ENCODE assay signal across 26 cellular contexts in genomic region chr9:106143781-106144180, GRCh38.
"Had no signal": no experiment of that assay in that cellular context is flagged by ENCODE, and none has a peak within 500 bp of the region (broad histone marks: within the 10 kb centered on the region; RNA-seq: fewer than 3 reads in every experiment).

No MANE protein-coding gene starts in this region.

- H3K4me1 Mint-ChIP-seq: mesothelial cell of epicardium; naive thymus-derived CD4-positive, alpha-beta T cell; stimulated activated memory B cell treated with anti-CD40 and anti-IgM and Interleukin-4, amounts not matched to agents 10 μg/mL and 1 μg/mL and 100 μg/mL, for 72 hours; stimulated activated naive CD8-positive, alpha-beta T cell treated with anti-CD3 and anti-CD28 coated beads, Interleukin-15, amount 100 ng/mL, for 72 hours had no signal

- H3K4me1 ChIP-seq: left lung, lower lobe of right lung, right atrium auricular region, tibial nerve, upper lobe of left lung had no signal

- ATAC-seq: left colon; left lung; lower lobe of right lung; naive thymus-derived CD4-positive, alpha-beta T cell; natural killer cell treated with Interleukin-12 subunit alpha and Interleukin-12 subunit beta and Interleukin-15 and Interleukin-18, amount 100 ng/mL, for 72 hours; right lobe of liver; stimulated activated memory B cell treated with anti-CD40 and anti-IgM and Interleukin-4, amounts not matched to agents 10 μg/mL and 1 μg/mL and 100 μg/mL, for 72 hours; stimulated activated naive CD8-positive, alpha-beta T cell treated with anti-CD3 and anti-CD28 coated beads, Interleukin-15, amount 100 ng/mL, for 72 hours had no signal

- H3K27me3 ChIP-seq: left lung, ovary, right atrium auricular region, right lobe of liver, tibial nerve, upper lobe of left lung had no signal

- H3K36me3 Mint-ChIP-seq: mesothelial cell of epicardium; natural killer cell treated with Interleukin-12 subunit alpha and Interleukin-12 subunit beta and Interleukin-15 and Interleukin-18, amount 100 ng/mL, for 72 hours; stimulated activated memory B cell treated with anti-CD40 and anti-IgM and Interleukin-4, amounts not matched to agents 10 μg/mL and 1 μg/mL and 100 μg/mL, for 72 hours had no signal

- H3K4me2 ChIP-seq: smooth muscle cell had no signal

- H3K36me3 ChIP-seq: left lung, lower lobe of right lung, ovary, right atrium auricular region, right lobe of liver, tibial nerve, upper lobe of left lung had no signal

- DNase-seq: hypothalamus; immature natural killer cell; kidney; left colon; left lung; lower lobe of right lung; mammary epithelial cell; mesenchymal stem cell; naive thymus-derived CD4-positive, alpha-beta T cell; ovary; right lobe of liver; stimulated activated CD4-positive, alpha-beta T cell treated with anti-CD3 and anti-CD28 coated beads, Interleukin-1b, Interleukin-23, amount 100 ng/mL, for 48 hours; stimulated activated CD4-positive, alpha-beta T cell treated with anti-CD3 and anti-CD28 coated beads, Interleukin-2, amount 100 ng/mL, for 48 hours; stimulated activated CD4-positive, alpha-beta T cell treated with anti-CD3 and anti-CD28 coated beads, Interleukin-4, amount 100 ng/mL, for 4 hours; stimulated activated CD8-positive, alpha-beta memory T cell treated with anti-CD3 and anti-CD28 coated beads, Interleukin-4, amount 100 ng/mL, for 48 hours; stimulated activated naive CD4-positive, alpha-beta T cell treated with Interleukin-2 at 50 U/mL for 16 hours; stimulated activated naive CD8-positive, alpha-beta T cell treated with anti-CD3 and anti-CD28 coated beads, Interleukin-15, amount 100 ng/mL, for 72 hours; substantia nigra; upper lobe of left lung had no signal

- H3K27me3 Mint-ChIP-seq: naive thymus-derived CD4-positive, alpha-beta T cell; natural killer cell treated with Interleukin-12 subunit alpha and Interleukin-12 subunit beta and Interleukin-15 and Interleukin-18, amount 100 ng/mL, for 72 hours; progenitor cell of endocrine pancreas; stimulated activated memory B cell treated with anti-CD40 and anti-IgM and Interleukin-4, amounts not matched to agents 10 μg/mL and 1 μg/mL and 100 μg/mL, for 72 hours; stimulated activated naive CD8-positive, alpha-beta T cell treated with anti-CD3 and anti-CD28 coated beads, Interleukin-15, amount 100 ng/mL, for 72 hours had no signal

- H3K4me3 ChIP-seq: left lung, lower lobe of right lung, ovary, right atrium auricular region, right lobe of liver, smooth muscle cell, tibial nerve, upper lobe of left lung had no signal

- H3K9me3 Mint-ChIP-seq: immature natural killer cell, mesothelial cell of epicardium had no signal

- H3K27ac Mint-ChIP-seq: immature natural killer cell; mesothelial cell of epicardium; naive thymus-derived CD4-positive, alpha-beta T cell; natural killer cell treated with Interleukin-12 subunit alpha and Interleukin-12 subunit beta and Interleukin-15 and Interleukin-18, amount 100 ng/mL, for 72 hours; progenitor cell of endocrine pancreas; stimulated activated memory B cell treated with anti-CD40 and anti-IgM and Interleukin-4, amounts not matched to agents 10 μg/mL and 1 μg/mL and 100 μg/mL, for 72 hours; stimulated activated naive CD8-positive, alpha-beta T cell treated with anti-CD3 and anti-CD28 coated beads, Interleukin-15, amount 100 ng/mL, for 72 hours had no signal

- H3K9me3 ChIP-seq: lower lobe of right lung, ovary, right atrium auricular region, right lobe of liver, tibial nerve, upper lobe of left lung had no signal

- H3K27ac ChIP-seq: left lung, lower lobe of right lung, ovary, right atrium auricular region, right lobe of liver, tibial nerve, upper lobe of left lung had no signal

- H3K4me3 Mint-ChIP-seq: immature natural killer cell; mesothelial cell of epicardium; naive thymus-derived CD4-positive, alpha-beta T cell; natural killer cell treated with Interleukin-12 subunit alpha and Interleukin-12 subunit beta and Interleukin-15 and Interleukin-18, amount 100 ng/mL, for 72 hours; stimulated activated memory B cell treated with anti-CD40 and anti-IgM and Interleukin-4, amounts not matched to agents 10 μg/mL and 1 μg/mL and 100 μg/mL, for 72 hours; stimulated activated naive CD8-positive, alpha-beta T cell treated with anti-CD3 and anti-CD28 coated beads, Interleukin-15, amount 100 ng/mL, for 72 hours had no signal
